8 cellular contexts compared by ENCODE assay signal in genomic region chr5:34007116-34007674, GRCh38. TPM values are rescaled to one million over a fixed set of nuclear protein-coding genes. Genes with fewer than 3 reads are reported as not detected.
DNase-seq lines count a peak whose midpoint lies in the region; ATAC-seq, FAIRE-seq and TF ChIP-seq lines count a peak whose summit lies in the region.

No MANE protein-coding gene starts in this region.

- no peaks in the 10 kb centered on the region for H3K9me3 Mint-ChIP-seq in CD4-positive, alpha-beta T cell
- H3K9me3 Mint-ChIP-seq in brain, result no peaks in the 10 kb centered on the region
- H3K9me3 Mint-ChIP-seq in stimulated activated naive CD8-positive, alpha-beta T cell treated with anti-CD3 and anti-CD28 coated beads, Interleukin-15, amount 100 ng/mL, for 72 hours, result no peaks in the 10 kb centered on the region

- no peak for ATAC-seq in CD4-positive, alpha-beta T cell (ENCODE audit: poor library complexity)
- ATAC-seq in stimulated activated naive CD8-positive, alpha-beta T cell treated with anti-CD3 and anti-CD28 coated beads, Interleukin-15, amount 100 ng/mL, for 72 hours, result no peak
- no peak for ATAC-seq in GM19397 (IDR thresholded peaks at IDR 0.05; ENCODE audit: unreplicated experiment)

- intact Hi-C loops in CD4-positive, alpha-beta T cell (cut with DNase I, micrococcal nuclease), result loop anchor here (2.0 to 10.0 kb wide), 6 partner anchors 835 to 1835 kb away; partner anchors contain the start of genes BRIX1 (in 1 of the 2), GOLPH3 (in 1 of the 2), RAD1 (in 1 of the 2) and ZFR (in 1 of the 2)
- intact Hi-C loops in kidney (cut with DNase I), result no loop called here

- H3K27me3 Mint-ChIP-seq in CD4-positive, alpha-beta T cell, result no peaks in the 10 kb centered on the region
- peaks cover 3% of the 10 kb centered on the region for H3K27me3 Mint-ChIP-seq in brain
- H3K27me3 Mint-ChIP-seq in stimulated activated naive CD8-positive, alpha-beta T cell treated with anti-CD3 and anti-CD28 coated beads, Interleukin-15, amount 100 ng/mL, for 72 hours, result no peaks in the 10 kb centered on the region

- no peak for FAIRE-seq in kidney (lab: Jason Lieb, UNC)

- peak overlapping the region; percentile 81 for H3K27ac ChIP-seq in CD4-positive, alpha-beta T cell (ENCODE audit: low read depth, low read length)
- H3K27ac ChIP-seq in Karpas-422 (ENCODE audit: low read length) (peak overlapping the region; percentile 82), kidney (ENCODE audit: low read depth in 2 of 2, low read length in 2 of 2) (peak overlapping the region; percentile 90 to 97)

- H3K4me1 ChIP-seq in Karpas-422 (ENCODE audit: low read length) (peaks cover 34% of the 10 kb centered on the region), kidney (ENCODE audit: control insufficient read depth in 1 of 2, insufficient read depth in 1 of 2, low read depth in 1 of 2, low read length in 2 of 2) (peaks cover 9 to 20% of the 10 kb centered on the region in 2 donors)

- H4K20me1 ChIP-seq in Karpas-422 (ENCODE audit: insufficient read depth, low read depth, low read length), result no peaks in the 10 kb centered on the region

- no peak for DNase-seq in CD4-positive, alpha-beta T cell
- DNase-seq in Karpas-422, result peak; percentile 41
- no peak for DNase-seq in kidney
- no peak for DNase-seq in stimulated activated naive CD8-positive, alpha-beta T cell treated with anti-CD3 and anti-CD28 coated beads, Interleukin-15, amount 100 ng/mL, for 72 hours
- DNase-seq in T1000 (lab: John Stamatoyannopoulos, UW), result no peak
- no peak for DNase-seq in activated CD8-positive, alpha-beta memory T cell treated with anti-CD3 and anti-CD28 coated beads for 24 hours

- H3K36me3 ChIP-seq in Karpas-422 (ENCODE audit: insufficient read depth, low read length) (peaks cover 7% of the 10 kb centered on the region; the same call in 1 of the 2 replicates), kidney (ENCODE audit: control insufficient read depth in 1 of 2, insufficient read depth in 2 of 2, low read length in 2 of 2) (peaks cover 11 to 21% of the 10 kb centered on the region in 2 donors)

- H3K9ac ChIP-seq in Karpas-422 (ENCODE audit: low read length) (peak overlapping the region; percentile 91), kidney (ENCODE audit: low read length in 2 of 2) (peak overlapping the region; percentile 90 to 96)

- peak overlapping the region; percentile 65; the same call in 1 of the 2 replicates for H2AFZ ChIP-seq in Karpas-422 (ENCODE audit: low read length)

- H3K27me3 ChIP-seq in CD4-positive, alpha-beta T cell (ENCODE audit: control insufficient read depth, insufficient read depth, low read length), result no peaks in the 10 kb centered on the region
- no peaks in the 10 kb centered on the region for H3K27me3 ChIP-seq in Karpas-422 (ENCODE audit: low read length)

- H3K27ac Mint-ChIP-seq in CD4-positive, alpha-beta T cell, result peak overlapping the region; percentile 95
- H3K27ac Mint-ChIP-seq in brain, result peak overlapping the region; percentile 90 to 100 (median 98)
- H3K27ac Mint-ChIP-seq in stimulated activated naive CD8-positive, alpha-beta T cell treated with anti-CD3 and anti-CD28 coated beads, Interleukin-15, amount 100 ng/mL, for 72 hours, result peak overlapping the region; percentile 84 to 85

- H3K9me2 ChIP-seq in Karpas-422 (replicated peaks; ENCODE audit: insufficient read depth, low read length), result no peaks in the 10 kb centered on the region

- H3K9me3 ChIP-seq in CD4-positive, alpha-beta T cell (ENCODE audit: control insufficient read depth, low read length), result no peaks in the 10 kb centered on the region
- H3K9me3 ChIP-seq in Karpas-422 (ENCODE audit: low read length), result no peaks in the 10 kb centered on the region
- H3K9me3 ChIP-seq in kidney (ENCODE audit: control insufficient read depth in 1 of 2, low read length in 2 of 2), result no peaks in the 10 kb centered on the region

- peak overlapping the region; percentile 80 for H3K4me2 ChIP-seq in Karpas-422 (ENCODE audit: low read depth, low read length, poor library complexity, severe bottlenecking)

- POLR2A ChIA-PET in CD4-positive, alpha-beta T cell (lab: Charles Lee), result interaction anchor here (1.3 to 2.3 kb wide), 6 partner anchors 10 to 923 kb away, joined by 3 to 18 read pairs (median 7); partner anchors contain the start of gene DNAJC21

- no peak for TF ChIP-seq CTCF in CD4-positive, alpha-beta T cell (IDR thresholded peaks at IDR 0.05)
- TF ChIP-seq CTCF in brain (conservative IDR thresholded peaks at IDR 0.05) (no peak), kidney (IDR thresholded peaks at IDR 0.05; ENCODE audit: borderline replicate concordance, extremely low read depth, insufficient read depth) (no peak)

- peaks cover 17% of the 10 kb centered on the region for H3K79me2 ChIP-seq in Karpas-422 (ENCODE audit: low read length)

- H3K4me3 ChIP-seq in Karpas-422 (ENCODE audit: low read length), result peak overlapping the region; percentile 76
- peak overlapping the region; percentile 90 to 94 for H3K4me3 ChIP-seq in kidney (ENCODE audit: low read length in 2 of 2)

- CTCF ChIA-PET in CD4-positive, alpha-beta T cell (lab: Charles Lee), result no interaction called here

- peaks cover 37% of the 10 kb centered on the region for H3K36me3 Mint-ChIP-seq in CD4-positive, alpha-beta T cell (ENCODE audit: low read depth)
- H3K36me3 Mint-ChIP-seq in brain, result peaks cover 25% of the 10 kb centered on the region

- peak overlapping the region; percentile 96 for H3K4me3 Mint-ChIP-seq in CD4-positive, alpha-beta T cell
- peak overlapping the region; percentile 82 to 96 (median 96) for H3K4me3 Mint-ChIP-seq in brain
- peak overlapping the region; percentile 81 to 98 for H3K4me3 Mint-ChIP-seq in stimulated activated naive CD8-positive, alpha-beta T cell treated with anti-CD3 and anti-CD28 coated beads, Interleukin-15, amount 100 ng/mL, for 72 hours

- peaks cover 41% of the 10 kb centered on the region for H3K4me1 Mint-ChIP-seq in CD4-positive, alpha-beta T cell (ENCODE audit: low read depth)
- H3K4me1 Mint-ChIP-seq in brain, result peaks cover 64% of the 10 kb centered on the region
- peaks cover 38% of the 10 kb centered on the region for H3K4me1 Mint-ChIP-seq in stimulated activated naive CD8-positive, alpha-beta T cell treated with anti-CD3 and anti-CD28 coated beads, Interleukin-15, amount 100 ng/mL, for 72 hours

RNA-seq across cellular contexts. Expression of gene AMACR, which starts 0.7 kb away (rescaled TPM):
- total RNA-seq in CD4-positive, alpha-beta T cell, result 1 to 10 TPM; 1.3 to 1.4 TPM
- total RNA-seq in Karpas-422 (2014; rRNA removed; shearing (Covaris generic); ENCODE audit: low replicate concordance), result 5.4 and 10.5 TPM in 2 replicates
- polyA plus RNA-seq in brain (ENCODE audit: insufficient read depth, low read depth, low replicate concordance) (23.1 TPM), kidney (ENCODE audit: insufficient read depth, low read depth, low replicate concordance) (155 TPM)
- total RNA-seq in kidney, result 291 TPM

RNA-seq across cellular contexts. Expression of gene SLC45A2, which starts 22.7 kb away (rescaled TPM):
- not detected for total RNA-seq in CD4-positive, alpha-beta T cell
- not detected in 2 replicates for total RNA-seq in Karpas-422 (2014; rRNA removed; shearing (Covaris generic); ENCODE audit: low replicate concordance)
- polyA plus RNA-seq in brain (ENCODE audit: insufficient read depth, low read depth, low replicate concordance) (0.15 TPM), kidney (ENCODE audit: insufficient read depth, low read depth, low replicate concordance) (0.22 TPM)
- 0.22 TPM for total RNA-seq in kidney

RNA-seq across cellular contexts. Expression of gene C1QTNF3, which starts 35.8 kb away (rescaled TPM):
- total RNA-seq in CD4-positive, alpha-beta T cell, result 1 to 10 TPM; 2.9 to 3.2 TPM
- total RNA-seq in Karpas-422 (2014; rRNA removed; shearing (Covaris generic); ENCODE audit: low replicate concordance), result 12.9 and 20.5 TPM in 2 replicates
- polyA plus RNA-seq in brain (ENCODE audit: insufficient read depth, low read depth, low replicate concordance) (2.4 TPM), kidney (ENCODE audit: insufficient read depth, low read depth, low replicate concordance) (6.3 TPM)
- total RNA-seq in kidney, result 38.4 TPM

Comparison
In these comparisons a context has a peak if more than half of its experiments do, and no peak if none do; other contexts are left out.
1. RNA of gene AMACR, which starts 0.7 kb away (total RNA-seq): 291 TPM in kidney (single experiment); 5.4 to 10.5 TPM in Karpas-422 and 1.3 to 1.4 TPM in CD4-positive, alpha-beta T cell; every median in the first group is over 10 times any median in the second.
2. Peak in every context shown above with its lines, with median percentiles within 50 percentile points of each other: H3K27ac ChIP-seq, H3K27ac Mint-ChIP-seq and H3K4me3 Mint-ChIP-seq.